In genomic region chr4:24321637-24322036, GRCh38 we compare ENCODE assay signal across 20 cellular contexts.
DNase-seq lines count a peak whose midpoint lies in the region; ATAC-seq, FAIRE-seq and TF ChIP-seq lines count a peak whose summit lies in the region.
"Had no signal": no experiment of that assay in that cellular context is flagged by ENCODE, and none has a peak within 500 bp of the region (broad histone marks: within the 10 kb centered on the region; RNA-seq: fewer than 3 reads in every experiment).

No MANE protein-coding gene starts in this region.

- WGBS in esophagus muscularis mucosa: 53% methylated on average over 5 of the region's 5 CpGs
- WGBS in aorta, 2 donors: 54 to 67% methylated on average over 5 of the region's 5 CpGs
- WGBS in smooth muscle cell (ENCODE audit: low lambda C conversion rate): 48% methylated on average over 5 of the region's 5 CpGs

- peaks cover 9% of the 10 kb centered on the region for H3K4me1 ChIP-seq in A673 (ENCODE audit: insufficient read depth, low read length, poor library complexity, severe bottlenecking)
- 0 out of 2 replicates have a peak, but pooled peaks cover 3% of the 10 kb centered on the region for H3K4me1 ChIP-seq in PC-3 (ENCODE audit: insufficient read depth, low read length)
- peaks cover 5 to 28% (median 26%) of the 10 kb centered on the region in 4 donors for H3K4me1 ChIP-seq in esophagus muscularis mucosa
- no peaks in the 10 kb centered on the region for H3K4me1 ChIP-seq in aorta (ENCODE audit: control insufficient read depth in 1 of 2, insufficient read depth in 2 of 2, low read length in 2 of 2)
- peaks cover 31% of the 10 kb centered on the region for H3K4me1 ChIP-seq in smooth muscle cell (ENCODE audit: low read depth)
- H3K4me1 ChIP-seq: prostate gland had no signal

- no peak overlapping the region for H2AFZ ChIP-seq in PC-3 (ENCODE audit: low read length)
- H2AFZ ChIP-seq in smooth muscle cell (ENCODE audit: low read depth): no peak overlapping the region

- POLR2A ChIA-PET in A673 (lab: Charles Lee; ENCODE audit: low non-redundant PET): no interaction called here
- POLR2A ChIA-PET in PC-3 (lab: Charles Lee; ENCODE audit: unreplicated experiment): interaction anchor here (0.6 kb wide), 1 partner anchor 1772 kb away, joined by 14 read pairs; no protein-coding TSS in a partner anchor

- no peak for TF ChIP-seq POLR2A in esophagus muscularis mucosa (IDR thresholded peaks at IDR 0.05; ENCODE audit: low read depth)

- BruUV-seq in A673 (replicated peaks; lab: Mats Ljungman, UMichigan) (no TSS peak), PC-3 (replicated peaks; lab: Mats Ljungman, UMichigan) (no TSS peak)

- H3K27me3 ChIP-seq in A673 (replicated peaks; ENCODE audit: insufficient read depth, low read depth, low read length, poor library complexity): no peaks in the 10 kb centered on the region
- peaks cover 20% of the 10 kb centered on the region for H3K27me3 ChIP-seq in PC-3 (ENCODE audit: low read length)
- H3K27me3 ChIP-seq in esophagus muscularis mucosa: no peaks in the 10 kb centered on the region
- no peaks in the 10 kb centered on the region for H3K27me3 ChIP-seq in aorta (ENCODE audit: control insufficient read depth in 1 of 2, insufficient read depth in 2 of 2, low read length in 1 of 2)
- peaks cover 3% of the 10 kb centered on the region for H3K27me3 ChIP-seq in smooth muscle cell (ENCODE audit: low read depth)

- TF ChIP-seq EP300 in esophagus muscularis mucosa (IDR thresholded peaks at IDR 0.05): no peak

- no peaks in the 10 kb centered on the region for H3K9me2 ChIP-seq in PC-3 (replicated peaks; ENCODE audit: low read length)

- H3K9ac ChIP-seq in PC-3 (ENCODE audit: low read length): no peak overlapping the region
- H3K9ac ChIP-seq in smooth muscle cell (ENCODE audit: low read depth): no peak overlapping the region

- FAIRE-seq in D721Med (lab: Jason Lieb, UNC): no peak
- FAIRE-seq: endometrium, HepG2 had no signal

- peak; percentile 45 for DNase-seq in A673 (ENCODE audit: low spot score)
- DNase-seq in PC-3: no peak
- peak; percentile 45 for DNase-seq in esophagus muscularis mucosa (ENCODE audit: extremely low spot score)
- peak; percentile 14 for DNase-seq in medulla oblongata (ENCODE audit: extremely low spot score)
- no peak for DNase-seq in aorta
- DNase-seq in D721Med (ENCODE audit: insufficient read length, low spot score): no peak
- no peak for DNase-seq in NCI-H82 treated with DMSO at 0.1 percent for 48 hours (lab: John Stamatoyannopoulos, UW; ENCODE audit: unreplicated experiment)
- DNase-seq in smooth muscle cell (lab: John Stamatoyannopoulos, UW; ENCODE audit: unreplicated experiment): no peak
- DNase-seq: activated CD4-positive, alpha-beta T cell treated with anti-CD3 and anti-CD28 coated beads for 48 hours; central memory CD4-positive, alpha-beta T cell; DMS 273 treated with DMSO at 0.1 percent for 48 hours; immature natural killer cell; NCI-H146; NCI-H2227 treated with DMSO at 0.1 percent for 48 hours; stimulated activated CD4-positive, alpha-beta T cell treated with anti-CD3 and anti-CD28 coated beads, Interleukin-12 subunit alpha, Interleukin-12 subunit beta, amount 100 ng/mL, for 4 hours had no signal

- CTCF ChIA-PET in A673 (lab: Charles Lee): no interaction called here
- CTCF ChIA-PET in PC-3 (lab: Charles Lee): no interaction called here

- H3K4me3 ChIP-seq in A673 (ENCODE audit: low read depth, low read length, poor library complexity, severe bottlenecking) (no peak overlapping the region), PC-3 (ENCODE audit: low read length) (no peak overlapping the region), esophagus muscularis mucosa (no peak overlapping the region), aorta (ENCODE audit: low read length in 2 of 2) (no peak overlapping the region), smooth muscle cell (no peak overlapping the region)
- H3K4me3 ChIP-seq: prostate gland had no signal

- no peaks in the 10 kb centered on the region for H3K9me3 ChIP-seq in A673 (ENCODE audit: low read depth, low read length, poor library complexity, severe bottlenecking)
- no peaks in the 10 kb centered on the region for H3K9me3 ChIP-seq in PC-3 (ENCODE audit: low read length)
- no peaks in the 10 kb centered on the region for H3K9me3 ChIP-seq in esophagus muscularis mucosa
- no peaks in the 10 kb centered on the region for H3K9me3 ChIP-seq in aorta (ENCODE audit: control insufficient read depth, low read length)
- no peaks in the 10 kb centered on the region for H3K9me3 ChIP-seq in smooth muscle cell (replicated peaks; ENCODE audit: low read depth)
- H3K9me3 ChIP-seq: prostate gland had no signal

- H3K79me2 ChIP-seq in PC-3 (ENCODE audit: low read length) (no peaks in the 10 kb centered on the region), smooth muscle cell (ENCODE audit: low read depth) (no peaks in the 10 kb centered on the region)

- TF ChIP-seq CTCF in A673 (conservative IDR thresholded peaks at IDR 0.05; ENCODE audit: low read depth, low read length): no peak
- TF ChIP-seq CTCF in PC-3 (conservative IDR thresholded peaks at IDR 0.05; ENCODE audit: low read depth, low read length): no peak
- TF ChIP-seq CTCF in esophagus muscularis mucosa (IDR thresholded peaks at IDR 0.05): no peak
- TF ChIP-seq CTCF in D721Med (IDR thresholded peaks at IDR 0.05; ENCODE audit: insufficient read depth, missing control alignments): no peak
- no peak for TF ChIP-seq CTCF in smooth muscle cell (IDR thresholded peaks at IDR 0.05; ENCODE audit: borderline replicate concordance, insufficient read depth, poor library complexity, severe bottlenecking)

- intact Hi-C loops in A673 (cut with micrococcal nuclease; ENCODE audit: unreplicated experiment) (no loop called here), PC-3 (cut with micrococcal nuclease) (no loop called here), esophagus muscularis mucosa (cut with DNase I) (no loop called here), aorta (cut with DNase I) (no loop called here)

- no peak; the same call in 1 of the 2 replicates for ATAC-seq in PC-3
- ATAC-seq in aorta (ENCODE audit: low FRiP score): no peak
- ATAC-seq: HepG2 had no signal

- H3K4me2 ChIP-seq in PC-3 (ENCODE audit: low read length): 0 out of 2 replicates have a peak overlapping the region, but pooled peaks have one; percentile 32
- no peak overlapping the region for H3K4me2 ChIP-seq in smooth muscle cell

- H3K36me3 ChIP-seq in A673 (ENCODE audit: insufficient read depth, low read length, poor library complexity, severe bottlenecking) (no peaks in the 10 kb centered on the region), PC-3 (ENCODE audit: low read depth, low read length) (no peaks in the 10 kb centered on the region), esophagus muscularis mucosa (no peaks in the 10 kb centered on the region), aorta (ENCODE audit: control insufficient read depth in 1 of 2, insufficient read depth in 2 of 2, low read length in 1 of 2) (no peaks in the 10 kb centered on the region), smooth muscle cell (ENCODE audit: low read depth) (no peaks in the 10 kb centered on the region)
- H3K36me3 ChIP-seq: prostate gland had no signal

- H4K20me1 ChIP-seq in PC-3 (ENCODE audit: low read length) (no peaks in the 10 kb centered on the region), smooth muscle cell (ENCODE audit: low read depth) (no peaks in the 10 kb centered on the region)

- no peak overlapping the region for H3K27ac ChIP-seq in A673 (ENCODE audit: low read depth, low read length, poor library complexity, severe bottlenecking)
- H3K27ac ChIP-seq in PC-3 (ENCODE audit: low read length): peak overlapping the region; percentile 32
- H3K27ac ChIP-seq in esophagus muscularis mucosa (replicated peaks in 1 of 4): peak overlapping the region in 3 of 4 donors; percentile 13 to 77 (median 57)
- no peak overlapping the region for H3K27ac ChIP-seq in aorta (ENCODE audit: low read depth in 1 of 2, low read length in 2 of 2)
- no peak overlapping the region for H3K27ac ChIP-seq in smooth muscle cell (ENCODE audit: low read depth)
- H3K27ac ChIP-seq: C4-2B, prostate gland, RWPE1 had no signal

- H3F3A ChIP-seq in PC-3 (ENCODE audit: low read length, unreplicated experiment): no peaks in the 10 kb centered on the region
- no peaks in the 10 kb centered on the region for H3F3A ChIP-seq in smooth muscle cell (ENCODE audit: low read depth)

Comparison
In these comparisons a context has a peak if more than half of its experiments do, and no peak if none do; other contexts are left out.
1. DNase-seq: peak in A673 (single experiment), esophagus muscularis mucosa (single experiment) and medulla oblongata (single experiment); none in PC-3 (single experiment), aorta (0 of 2), D721Med (single experiment), NCI-H82 treated with DMSO at 0.1 percent for 48 hours (single experiment) and smooth muscle cell (single experiment).
2. H3K27ac ChIP-seq: peak in PC-3 (single experiment) and esophagus muscularis mucosa (3 of 4); none in A673 (single experiment), aorta (0 of 2) and smooth muscle cell (single experiment).